Comparison of ENCODE assay signal across 19 cellular contexts in genomic region chr1:54152696-54153095, GRCh38. TPM values are rescaled to one million over a fixed set of nuclear protein-coding genes. Genes with fewer than 3 reads are reported as not detected.
DNase-seq lines count a peak whose midpoint lies in the region; ATAC-seq, FAIRE-seq and TF ChIP-seq lines count a peak whose summit lies in the region.
"Had no signal": no experiment of that assay in that cellular context is flagged by ENCODE, and none has a peak within 500 bp of the region (broad histone marks: within the 10 kb centered on the region; RNA-seq: fewer than 3 reads in every experiment).

TSS of gene CDCP2 (minus strand) at chr1:54153000. CDS start at chr1:54152922, 78 bp downstream.

- H3K36me3 ChIP-seq in IMR-90 (ENCODE audit: control insufficient read depth, insufficient read depth, low read length) (no peaks in the 10 kb centered on the region), H1 (ENCODE audit: control insufficient read depth in 2 of 4, insufficient read depth in 4 of 4, low read length in 3 of 4) (no peaks in the 10 kb centered on the region), neural progenitor cell (no peaks in the 10 kb centered on the region), suprapubic skin (no peaks in the 10 kb centered on the region)
- H3K36me3 ChIP-seq: ovary had no signal

- H3K9me1 ChIP-seq in IMR-90 (ENCODE audit: insufficient read depth, low read length): peaks cover 6% of the 10 kb centered on the region; the same call in 1 of the 2 replicates

- H3K9ac ChIP-seq in IMR-90 (ENCODE audit: low read depth, low read length): no peak within 1 kb of the TSS
- H3K9ac ChIP-seq in H1 (replicated peaks in 1 of 4; ENCODE audit: extremely low read depth in 1 of 4, low read depth in 3 of 4, low read length in 3 of 4): no peak within 1 kb of the TSS
- H3K9ac ChIP-seq in neural progenitor cell: no peak within 1 kb of the TSS

- dilution Hi-C loops in IMR-90 (cut with HindIII; ENCODE audit: low sequenced_read_pairs, unreplicated experiment): no loop called here

- TF ChIP-seq EP300 in H1 (IDR thresholded peaks at IDR 0.05; ENCODE audit: borderline replicate concordance in 1 of 2, low read depth in 2 of 2, low read length in 2 of 2) (no peak), suprapubic skin (IDR thresholded peaks at IDR 0.05) (no peak)

- no peak within 1 kb of the TSS for H4K91ac ChIP-seq in IMR-90 (ENCODE audit: insufficient read depth, low read depth, low read length)
- H4K91ac ChIP-seq in H1 (replicated peaks; ENCODE audit: insufficient read length, low read length): no peak within 1 kb of the TSS

- H2BK5ac ChIP-seq in IMR-90 (ENCODE audit: low read depth, low read length, poor library complexity, severe bottlenecking): no peak within 1 kb of the TSS
- H2BK5ac ChIP-seq in H1 (ENCODE audit: low read depth, low read length): no peak within 1 kb of the TSS

- H2AFZ ChIP-seq in IMR-90 (replicated peaks; ENCODE audit: low read length, poor library complexity) (peak within 1 kb of the TSS; percentile 73), H1 (ENCODE audit: low read length) (0 out of 2 replicates have a peak within 1 kb of the TSS, but pooled peaks have one; percentile 15), neural progenitor cell (replicated peaks) (peak within 1 kb of the TSS; percentile 89)

- peaks cover 2% of the 10 kb centered on the region; the same call in 1 of the 2 replicates for H3K27me3 ChIP-seq in IMR-90 (ENCODE audit: control insufficient read depth, insufficient read depth, low read length)
- no peaks in the 10 kb centered on the region for H3K27me3 ChIP-seq in H1 (replicated peaks in 1 of 4; ENCODE audit: control insufficient read depth in 3 of 4, extremely low read depth in 1 of 4, insufficient read depth in 3 of 4, low read length in 3 of 4)
- H3K27me3 ChIP-seq in neural progenitor cell: no peaks in the 10 kb centered on the region
- no peaks in the 10 kb centered on the region for H3K27me3 ChIP-seq in suprapubic skin
- H3K27me3 ChIP-seq: ovary, testis had no signal

- H3K79me1 ChIP-seq in IMR-90 (ENCODE audit: low read depth in 1 of 2, low read length in 2 of 2) (no peaks in the 10 kb centered on the region), H1 (ENCODE audit: low read depth, low read length) (no peaks in the 10 kb centered on the region; the same call in 1 of the 2 replicates)

- H2BK20ac ChIP-seq in IMR-90 (ENCODE audit: low read depth, low read length) (no peak within 1 kb of the TSS), H1 (ENCODE audit: low read length) (no peak within 1 kb of the TSS)

- no peaks in the 10 kb centered on the region for H3K36me3 Mint-ChIP-seq in neural progenitor cell
- no peaks in the 10 kb centered on the region for H3K36me3 Mint-ChIP-seq in activated CD4-positive, alpha-beta T cell treated with anti-CD3 and anti-CD28 coated beads, Interleukin-2, amount 10 ng/mL, durations not matched to agents 24 days and 14 days (ENCODE audit: low read depth)
- H3K36me3 Mint-ChIP-seq: CD14-positive monocyte had no signal

- ATAC-seq in IMR-90 (ENCODE audit: low read depth) (no peak), GM21526 (IDR thresholded peaks at IDR 0.05; ENCODE audit: low FRiP score, unreplicated experiment) (no peak), GM21381 (IDR thresholded peaks at IDR 0.05; ENCODE audit: unreplicated experiment) (no peak)

- intact Hi-C loops in IMR-90 (cut with micrococcal nuclease): no loop called here
- intact Hi-C loops in activated CD4-positive, alpha-beta T cell treated with anti-CD3 and anti-CD28 coated beads, Interleukin-2, amount 10 ng/mL, durations not matched to agents 24 days and 14 days (cut with micrococcal nuclease): no loop called here

- no peak for DNase-seq in IMR-90
- DNase-seq in H1 (ENCODE audit: low read depth in 1 of 2, low spot score in 2 of 2): no peak
- DNase-seq in neural progenitor cell (ENCODE audit: low spot score): no peak
- DNase-seq in suprapubic skin (ENCODE audit: low spot score in 2 of 2): no peak
- DNase-seq in T1000 (lab: John Stamatoyannopoulos, UW): no peak
- DNase-seq in activated CD4-positive, alpha-beta T cell treated with anti-CD3 and anti-CD28 coated beads, Interleukin-2, amount 10 ng/mL, durations not matched to agents 24 days and 14 days: no peak
- DNase-seq: activated naive CD4-positive, alpha-beta T cell; activated T-cell treated with anti-CD3 and anti-CD28 coated beads for 4 hours; GF-D8; NCI-H345; ovary; testis had no signal

- H3K18ac ChIP-seq in IMR-90 (ENCODE audit: low read depth, low read length) (no peak within 1 kb of the TSS), H1 (ENCODE audit: extremely low read depth, low read length) (no peak within 1 kb of the TSS)

- no CpG with 5 or more reads among the region's 5 CpGs for WGBS in IMR-90 (ENCODE audit: extremely low coverage in 2 of 2, insufficient read length in 1 of 2), 2 experiments
- WGBS in H1 (ENCODE audit: extremely low coverage in 1 of 2, insufficient coverage in 1 of 2, insufficient read length in 1 of 2, insufficient replicate concordance in 2 of 2, low coverage in 1 of 2, low lambda C conversion rate in 2 of 2, missing lambda C conversion rate in 1 of 2), 2 experiments: 81% methylated on average over 5 of the region's 5 CpGs; no CpG with 5 or more reads in 1 of the 2 experiments
- 100% methylated on average over 5 of the region's 5 CpGs for WGBS in suprapubic skin

- H2BK15ac ChIP-seq in IMR-90 (ENCODE audit: low read depth, low read length): no peak within 1 kb of the TSS
- no peak within 1 kb of the TSS for H2BK15ac ChIP-seq in H1 (ENCODE audit: low read length)

- no peak for FAIRE-seq in H1 (lab: Jason Lieb, UNC)
- FAIRE-seq: endometrium, frontal cortex, GM12891 had no signal

- no peak within 1 kb of the TSS for H4K5ac ChIP-seq in IMR-90 (ENCODE audit: low read depth, low read length)
- H4K5ac ChIP-seq in H1 (ENCODE audit: insufficient read length, low read depth, low read length): no peak within 1 kb of the TSS

- no peaks in the 10 kb centered on the region; the same call in 1 of the 2 replicates for H3K23me2 ChIP-seq in H1 (ENCODE audit: low read depth, low read length)

- peaks cover 6% of the 10 kb centered on the region for H3K4me1 ChIP-seq in IMR-90 (ENCODE audit: control insufficient read depth, insufficient read depth, low read length)
- no peaks in the 10 kb centered on the region; a peak in 2 of 7 replicates for H3K4me1 ChIP-seq in H1 (replicated peaks in 1 of 4; ENCODE audit: control insufficient read depth in 3 of 4, insufficient read depth in 4 of 4, low read length in 3 of 4)
- H3K4me1 ChIP-seq in neural progenitor cell: peaks cover 10% of the 10 kb centered on the region
- H3K4me1 ChIP-seq in suprapubic skin: peaks cover 14% of the 10 kb centered on the region

- no peak within 1 kb of the TSS for H2AK9ac ChIP-seq in IMR-90 (replicated peaks; ENCODE audit: low read depth, low read length, poor library complexity)

- no peak within 1 kb of the TSS for H3K14ac ChIP-seq in IMR-90 (replicated peaks; ENCODE audit: low read depth, low read length)
- no peak within 1 kb of the TSS for H3K14ac ChIP-seq in H1 (ENCODE audit: insufficient read length)

- H3K4ac ChIP-seq in IMR-90 (ENCODE audit: low read depth, low read length) (no peak within 1 kb of the TSS), H1 (replicated peaks; ENCODE audit: insufficient read length, low read depth, low read length) (no peak within 1 kb of the TSS)

- H3K27me3 Mint-ChIP-seq in neural progenitor cell (ENCODE audit: insufficient read depth, low read depth): peaks cover 5% of the 10 kb centered on the region
- peaks cover 1% of the 10 kb centered on the region for H3K27me3 Mint-ChIP-seq in activated CD4-positive, alpha-beta T cell treated with anti-CD3 and anti-CD28 coated beads, Interleukin-2, amount 10 ng/mL, durations not matched to agents 24 days and 14 days

- H2BK12ac ChIP-seq in H1 (ENCODE audit: low read depth, low read length): no peak within 1 kb of the TSS

- H3K23ac ChIP-seq in IMR-90 (ENCODE audit: low read depth, low read length) (no peak within 1 kb of the TSS), H1 (ENCODE audit: insufficient read length) (no peak within 1 kb of the TSS)

- H3K4me3 ChIP-seq in IMR-90 (ENCODE audit: insufficient read depth, low read depth, low read length) (no peak within 1 kb of the TSS), H1 (ENCODE audit: extremely low read depth in 1 of 4, insufficient read depth in 2 of 4, low read depth in 3 of 4, low read length in 4 of 4) (no peak within 1 kb of the TSS), neural progenitor cell (no peak within 1 kb of the TSS), suprapubic skin (peak within 1 kb of the TSS; percentile 8)
- H3K4me3 ChIP-seq: ovary, testis had no signal

- in situ Hi-C loops in IMR-90 (cut with MboI; ENCODE audit: low sequenced_read_pairs): no loop called here

- H3K4me2 ChIP-seq in IMR-90 (ENCODE audit: low read depth, low read length) (no peak within 1 kb of the TSS), H1 (ENCODE audit: insufficient read depth in 1 of 2, low read depth in 2 of 2, low read length in 2 of 2) (no peak within 1 kb of the TSS; a peak in 1 of 4 replicates), neural progenitor cell (peak within 1 kb of the TSS; percentile 49)

- TF ChIP-seq POLR2A in IMR-90 (IDR thresholded peaks at IDR 0.05; ENCODE audit: low read depth, low read length) (no peak), H1 (IDR thresholded peaks at IDR 0.05; ENCODE audit: control extremely low read depth in 1 of 2, low read depth in 2 of 2, low read length in 2 of 2) (no peak), suprapubic skin (IDR thresholded peaks at IDR 0.05) (no peak)

- POLR2A ChIA-PET in IMR-90 (lab: Charles Lee; ENCODE audit: unreplicated experiment) (no interaction called here), H1 (lab: Charles Lee; ENCODE audit: partially characterized antibody) (interaction anchor here (0.6 to 1.2 kb wide), 2 partner anchors 12 to 15 kb away, joined by 3 to 4 read pairs; no protein-coding TSS in a partner anchor)

- peak within 1 kb of the TSS; percentile 83 for H3K27ac Mint-ChIP-seq in neural progenitor cell
- H3K27ac Mint-ChIP-seq in activated CD4-positive, alpha-beta T cell treated with anti-CD3 and anti-CD28 coated beads, Interleukin-2, amount 10 ng/mL, durations not matched to agents 24 days and 14 days: no peak within 1 kb of the TSS
- H3K27ac Mint-ChIP-seq: CD14-positive monocyte had no signal

- no TSS peak for BruUV-seq in IMR-90 (replicated peaks; lab: Mats Ljungman, UMichigan)

- H3K79me2 ChIP-seq in H1 (ENCODE audit: control insufficient read depth in 1 of 2, insufficient read depth in 2 of 2, low read length in 2 of 2) (no peaks in the 10 kb centered on the region), neural progenitor cell (ENCODE audit: low read depth) (no peaks in the 10 kb centered on the region)

- no peak within 1 kb of the TSS for H2AK5ac ChIP-seq in IMR-90 (ENCODE audit: low read depth, low read length)
- H2AK5ac ChIP-seq in H1 (ENCODE audit: low read depth, low read length): no peak within 1 kb of the TSS

- TF ChIP-seq RAD21 in IMR-90 (IDR thresholded peaks at IDR 0.05; ENCODE audit: low read length) (no peak), H1 (IDR thresholded peaks at IDR 0.05 in 1 of 2, conservative IDR thresholded peaks at IDR 0.05 in 1 of 2; ENCODE audit: low read depth in 2 of 2, low read length in 2 of 2) (no peak)

- H3K4me1 Mint-ChIP-seq in neural progenitor cell: peaks cover 19% of the 10 kb centered on the region
- no peaks in the 10 kb centered on the region for H3K4me1 Mint-ChIP-seq in activated CD4-positive, alpha-beta T cell treated with anti-CD3 and anti-CD28 coated beads, Interleukin-2, amount 10 ng/mL, durations not matched to agents 24 days and 14 days

- H4K8ac ChIP-seq in IMR-90 (ENCODE audit: low read depth in 2 of 2, low read length in 2 of 2) (no peak within 1 kb of the TSS), H1 (ENCODE audit: extremely low read depth, insufficient read depth, low read length) (no peak within 1 kb of the TSS)

- no peak within 1 kb of the TSS for H3K56ac ChIP-seq in IMR-90 (ENCODE audit: extremely low read depth, insufficient read depth, low read length)
- H3K56ac ChIP-seq in H1 (replicated peaks; ENCODE audit: insufficient read length, low read depth, low read length): no peak within 1 kb of the TSS

- no peak for TF ChIP-seq CTCF in IMR-90 (conservative IDR thresholded peaks at IDR 0.05; ENCODE audit: low read depth, low read length)
- no peak for TF ChIP-seq CTCF in H1 (IDR thresholded peaks at IDR 0.05; ENCODE audit: control extremely low read depth in 1 of 3, insufficient read depth in 1 of 3, low read depth in 1 of 3, low read length in 3 of 3)
- TF ChIP-seq CTCF in neural progenitor cell (IDR thresholded peaks at IDR 0.05): no peak
- no peak for TF ChIP-seq CTCF in suprapubic skin (IDR thresholded peaks at IDR 0.05)

- CTCF ChIA-PET in IMR-90 (lab: Yijun Ruan, JAX): no interaction called here
- CTCF ChIA-PET in H1 (lab: Charles Lee; ENCODE audit: partially characterized antibody): interaction anchor here (1.2 to 2.8 kb wide), 7 partner anchors 10 to 29 kb away, joined by 3 to 16 read pairs (median 4); no protein-coding TSS in a partner anchor

- no peaks in the 10 kb centered on the region for H3K9me3 ChIP-seq in IMR-90 (ENCODE audit: control insufficient read depth, insufficient read depth, low read length)
- no peaks in the 10 kb centered on the region for H3K9me3 ChIP-seq in H1 (ENCODE audit: insufficient read depth in 2 of 2, low read depth in 1 of 2, low read length in 1 of 2)
- H3K9me3 ChIP-seq in neural progenitor cell (ENCODE audit: low read depth): no peaks in the 10 kb centered on the region
- no peaks in the 10 kb centered on the region for H3K9me3 ChIP-seq in suprapubic skin
- H3K9me3 ChIP-seq: ovary, testis had no signal

- no peak within 1 kb of the TSS for H3K27ac ChIP-seq in IMR-90 (ENCODE audit: insufficient read depth, low read length)
- no peak within 1 kb of the TSS for H3K27ac ChIP-seq in H1 (ENCODE audit: low read depth, low read length)
- no peak within 1 kb of the TSS for H3K27ac ChIP-seq in neural progenitor cell
- H3K27ac ChIP-seq in suprapubic skin: peak within 1 kb of the TSS; percentile 69
- H3K27ac ChIP-seq: ovary, testis had no signal

- H3F3A ChIP-seq in neural progenitor cell (ENCODE audit: low read depth): peaks cover 5% of the 10 kb centered on the region

- no peaks in the 10 kb centered on the region for H4K20me1 ChIP-seq in IMR-90 (ENCODE audit: insufficient read depth, low read length)
- H4K20me1 ChIP-seq in H1 (replicated peaks in 1 of 2; ENCODE audit: control insufficient read depth in 1 of 2, insufficient read depth in 2 of 2, low read length in 2 of 2): no peaks in the 10 kb centered on the region
- H4K20me1 ChIP-seq in neural progenitor cell (ENCODE audit: low read depth): no peaks in the 10 kb centered on the region

- no peak within 1 kb of the TSS for H3K4me3 Mint-ChIP-seq in neural progenitor cell
- no peak within 1 kb of the TSS for H3K4me3 Mint-ChIP-seq in activated CD4-positive, alpha-beta T cell treated with anti-CD3 and anti-CD28 coated beads, Interleukin-2, amount 10 ng/mL, durations not matched to agents 24 days and 14 days
- H3K4me3 Mint-ChIP-seq: CD14-positive monocyte had no signal

- H2BK120ac ChIP-seq in IMR-90 (ENCODE audit: low read depth, low read length): no peak within 1 kb of the TSS
- H2BK120ac ChIP-seq in H1 (replicated peaks; ENCODE audit: low read depth, low read length): no peak within 1 kb of the TSS

- H3K9me3 Mint-ChIP-seq in neural progenitor cell: no peaks in the 10 kb centered on the region
- H3K9me3 Mint-ChIP-seq in activated CD4-positive, alpha-beta T cell treated with anti-CD3 and anti-CD28 coated beads, Interleukin-2, amount 10 ng/mL, durations not matched to agents 24 days and 14 days: no peaks in the 10 kb centered on the region

RNA-seq across cellular contexts. Expression of gene CDCP2, which starts in this region (rescaled TPM):
- total RNA-seq in IMR-90 (2012; rRNA removed) (not detected in 2 replicates), neural progenitor cell (ENCODE audit: low replicate concordance) (0.15 TPM in 1 of 2 replicates, not detected in the other), suprapubic skin (not detected)
- polyA plus RNA-seq in IMR-90 (2012; rRNA removed) (not detected in 2 replicates), H1 (2011; rRNA removed) (not detected in 2 replicates)
- polyA plus RNA-seq in IMR-90 (2012; cell fraction: cytosol; rRNA removed): not detected in 2 replicates
- polyA plus RNA-seq in IMR-90 (2012; cell fraction: nucleus; rRNA removed; ENCODE audit: low replicate concordance): not detected in 2 replicates
- total RNA-seq in H1 (2021; fragmentation: NEBNext Ultra II Directional; extraction: Animal tissue kit (Norgen Biotek cat#: 25700)): not detected in 2 replicates
- not detected for polyA plus RNA-seq in H1 (2011; cell fraction: cytosol; rRNA removed)
- 0.04 TPM for polyA plus RNA-seq in H1 (2011; cell fraction: nucleus; rRNA removed)
- polyA plus RNA-seq in H1 (2012, experiment 1 of 2): not detected in 4 replicates
- not detected for polyA plus RNA-seq in H1 (2012, experiment 2 of 2)
- polyA plus RNA-seq in H1 (2013, experiment 1 of 2): not detected
- not detected for polyA plus RNA-seq in H1 (2013, experiment 2 of 2)
- polyA minus RNA-seq in H1 (2011; rRNA and poly(A)+ RNA removed): 0.19 TPM in 1 of 2 replicates, not detected in the other
- polyA minus RNA-seq in H1 (2011; cell fraction: cytosol; rRNA and poly(A)+ RNA removed): not detected
- not detected for polyA minus RNA-seq in H1 (2011; cell fraction: nucleus; rRNA and poly(A)+ RNA removed)
- not detected in 2 replicates for total RNA-seq in activated CD4-positive, alpha-beta T cell treated with anti-CD3 and anti-CD28 coated beads, Interleukin-2, amount 10 ng/mL, durations not matched to agents 24 days and 14 days
- total RNA-seq: frontal cortex, M059J had no signal
- polyA plus RNA-seq: CD14-positive monocyte had no signal

Comparison
In these comparisons a context has a peak if more than half of its experiments do, and no peak if none do; other contexts are left out.
1. H2AFZ ChIP-seq: peak in every context shown above with its lines; median percentile 89 in neural progenitor cell; 73 in IMR-90; 15 in H1.